In genomic region chr3:151426337-151426648, GRCh38 we compare ENCODE assay signal across 11 cellular contexts. TPM values are rescaled to one million over a fixed set of nuclear protein-coding genes. Genes with fewer than 3 reads are reported as not detected.
A peak's percentile ranks its signal among the peaks of the same experiment; 100 is the strongest.
DNase-seq lines count a peak whose midpoint lies in the region; ATAC-seq and TF ChIP-seq lines count a peak whose summit lies in the region.
"Had no signal": no experiment of that assay in that cellular context is flagged by ENCODE, and none has a peak within 500 bp of the region (broad histone marks: within the 10 kb centered on the region; RNA-seq: fewer than 3 reads in every experiment).

No MANE protein-coding gene starts in this region.

- BruUV-seq in HCT116 (replicated peaks; lab: Mats Ljungman, UMichigan), result no TSS peak

- H2AK5ac ChIP-seq in mesenchymal stem cell (ENCODE audit: low read length, severe bottlenecking), result peak overlapping the region; percentile 9

- no peak overlapping the region for H4K8ac ChIP-seq in mesenchymal stem cell (ENCODE audit: low read length)

- TF ChIP-seq CTCF in HCT116 (IDR thresholded peaks at IDR 0.05 in 2 of 3, conservative IDR thresholded peaks at IDR 0.05 in 1 of 3; ENCODE audit: borderline replicate concordance in 1 of 3, insufficient read depth in 1 of 3, low read depth in 2 of 3, low read length in 2 of 3), result peak in 2 of 3 experiments; percentile 35 to 65; a peak in 4 of 6 replicates

- H2AFZ ChIP-seq in HCT116 (ENCODE audit: low read depth, low read length, poor library complexity, severe bottlenecking) (peak overlapping the region; percentile 67), mesenchymal stem cell (ENCODE audit: low read depth, low read length) (no peak overlapping the region)

- no peak overlapping the region for H3K23ac ChIP-seq in mesenchymal stem cell (ENCODE audit: low read length in 2 of 2)

- no peaks in the 10 kb centered on the region for H3K27me3 ChIP-seq in HCT116 (ENCODE audit: insufficient read depth, low read length)
- H3K27me3 ChIP-seq in mesenchymal stem cell (ENCODE audit: control insufficient read depth in 1 of 2, insufficient read depth in 1 of 2, low read length in 2 of 2), result no peaks in the 10 kb centered on the region

- H4K91ac ChIP-seq in mesenchymal stem cell (ENCODE audit: low read length), result no peak overlapping the region

- no peak overlapping the region for H2BK5ac ChIP-seq in mesenchymal stem cell (ENCODE audit: low read depth, low read length, poor library complexity, severe bottlenecking)

- intact Hi-C loops in HCT116 (cut with micrococcal nuclease), result no loop called here
- intact Hi-C loops in posterior vena cava (cut with DNase I), result no loop called here

- no peaks in the 10 kb centered on the region for H4K20me1 ChIP-seq in HCT116 (ENCODE audit: insufficient read depth)

- no peak for TF ChIP-seq RAD21 in HCT116 (IDR thresholded peaks at IDR 0.05; ENCODE audit: low read depth)

- H3K36me3 ChIP-seq in HCT116 (ENCODE audit: control insufficient read depth in 1 of 2, insufficient read depth in 2 of 2, low read length in 2 of 2), result no peaks in the 10 kb centered on the region
- no peaks in the 10 kb centered on the region for H3K36me3 ChIP-seq in mesenchymal stem cell (ENCODE audit: control insufficient read depth in 1 of 2, insufficient read depth in 2 of 2, low read depth in 1 of 2, low read length in 2 of 2)

- H3K9me3 ChIP-seq in HCT116 (ENCODE audit: control insufficient read depth in 1 of 2, insufficient read depth in 1 of 2, low read depth in 1 of 2, low read length in 2 of 2), result no peaks in the 10 kb centered on the region
- no peaks in the 10 kb centered on the region for H3K9me3 ChIP-seq in mesenchymal stem cell (ENCODE audit: control insufficient read depth, low read length)

- H2BK15ac ChIP-seq in mesenchymal stem cell (ENCODE audit: low read depth, poor library complexity, severe bottlenecking), result no peak overlapping the region

- CTCF ChIA-PET in HCT116 (lab: Charles Lee), result interaction anchor here (0.9 to 2.0 kb wide), 7 partner anchors 8 to 412 kb away, joined by 3 to 13 read pairs (median 6); no protein-coding TSS in a partner anchor

- ATAC-seq in GM18858 (IDR thresholded peaks at IDR 0.05; ENCODE audit: unreplicated experiment) (peak; percentile 79), HCT116 (peak; percentile 89), HG03045 (IDR thresholded peaks at IDR 0.05; ENCODE audit: unreplicated experiment) (no peak)

- peak overlapping the region; percentile 44 to 90 for H3K18ac ChIP-seq in mesenchymal stem cell (ENCODE audit: low read depth in 1 of 2, low read length in 2 of 2)

- H3K4me1 ChIP-seq in HCT116 (ENCODE audit: control insufficient read depth in 1 of 2, insufficient read depth in 2 of 2, low read length in 2 of 2) (0 out of 4 replicates have a peak, but pooled peaks cover 0 to 6% of the 10 kb centered on the region in 2 experiments), mesenchymal stem cell (ENCODE audit: control insufficient read depth, insufficient read depth, low read depth, low read length) (peaks cover 4% of the 10 kb centered on the region)

- no peak overlapping the region for H3K9ac ChIP-seq in HCT116 (ENCODE audit: low read length)
- H3K9ac ChIP-seq in mesenchymal stem cell (ENCODE audit: low read length), result no peak overlapping the region

- H3K79me2 ChIP-seq in HCT116 (ENCODE audit: insufficient read depth, low read length), result no peaks in the 10 kb centered on the region

- RAD21 ChIA-PET in HCT116 (lab: Charles Lee; ENCODE audit: low non-redundant PET in 1 of 2, low total read pairs in 2 of 2, uncharacterized antibody in 2 of 2, unreplicated experiment in 2 of 2), result no interaction called here

- H2BK12ac ChIP-seq in mesenchymal stem cell (ENCODE audit: low read length in 2 of 2), result no peak overlapping the region

- POLR2A ChIA-PET in HCT116 (lab: Charles Lee), result interaction anchor here (1.4 kb wide), 1 partner anchor 410 kb away, joined by 5 read pairs; no protein-coding TSS in a partner anchor

- H3K4ac ChIP-seq in mesenchymal stem cell (ENCODE audit: low read depth in 1 of 2, low read length in 2 of 2), result no peak overlapping the region

- no peak overlapping the region for H3K27ac ChIP-seq in HCT116 (ENCODE audit: low read depth, low read length)
- no peak overlapping the region for H3K27ac ChIP-seq in mesenchymal stem cell (ENCODE audit: low read length, poor library complexity, severe bottlenecking)

- H2BK120ac ChIP-seq in mesenchymal stem cell (ENCODE audit: low read depth, low read length), result no peak overlapping the region

- no peak overlapping the region for H3K14ac ChIP-seq in mesenchymal stem cell (ENCODE audit: low read length in 2 of 2)

- H3K9me2 ChIP-seq in HCT116 (ENCODE audit: insufficient read depth), result no peaks in the 10 kb centered on the region

- TF ChIP-seq POLR2A in HCT116 (IDR thresholded peaks at IDR 0.05; ENCODE audit: borderline replicate concordance, extremely low read depth, insufficient read depth, insufficient read length), result no peak

- H3K4me3 ChIP-seq in HCT116 (replicated peaks in 1 of 2; ENCODE audit: low read depth in 1 of 2, low read length in 2 of 2) (no peak overlapping the region), mesenchymal stem cell (ENCODE audit: insufficient read depth in 1 of 2, low read depth in 1 of 2, low read length in 2 of 2) (no peak overlapping the region)

- DNase-seq in HCT116 (ENCODE audit: low read depth, low spot score), result peak; percentile 15
- DNase-seq in NAMALWA (ENCODE audit: low spot score), result peak; percentile 55
- no peak for DNase-seq in mesenchymal stem cell
- DNase-seq in T-helper 9 cell, result no peak
- no peak for DNase-seq in posterior vena cava (ENCODE audit: low spot score)
- DNase-seq: activated naive CD4-positive, alpha-beta T cell treated with anti-CD3 and anti-CD28 coated beads, Interleukin-2, amount 50 U/mL, for 16 hours; posterior cingulate gyrus; stimulated activated naive CD4-positive, alpha-beta T cell treated with Interleukin-2 at 50 U/mL for 16 hours had no signal

- no peak overlapping the region for H3K4me2 ChIP-seq in HCT116 (ENCODE audit: low read length)
- H3K4me2 ChIP-seq in mesenchymal stem cell (ENCODE audit: low read length, poor library complexity, severe bottlenecking), result no peak overlapping the region

- no peaks in the 10 kb centered on the region for H3K79me1 ChIP-seq in mesenchymal stem cell (replicated peaks; ENCODE audit: low read length, poor library complexity, severe bottlenecking)

TF ChIP-seq in HCT116, 20 proteins besides CTCF, POLR2A, EP300 and RAD21:
- no peak for TF ChIP-seq TCF7L2 (IDR thresholded peaks at IDR 0.05; ENCODE audit: borderline replicate concordance, extremely low read depth, insufficient read depth, insufficient read length)
- TF ChIP-seq, protein P1, sequence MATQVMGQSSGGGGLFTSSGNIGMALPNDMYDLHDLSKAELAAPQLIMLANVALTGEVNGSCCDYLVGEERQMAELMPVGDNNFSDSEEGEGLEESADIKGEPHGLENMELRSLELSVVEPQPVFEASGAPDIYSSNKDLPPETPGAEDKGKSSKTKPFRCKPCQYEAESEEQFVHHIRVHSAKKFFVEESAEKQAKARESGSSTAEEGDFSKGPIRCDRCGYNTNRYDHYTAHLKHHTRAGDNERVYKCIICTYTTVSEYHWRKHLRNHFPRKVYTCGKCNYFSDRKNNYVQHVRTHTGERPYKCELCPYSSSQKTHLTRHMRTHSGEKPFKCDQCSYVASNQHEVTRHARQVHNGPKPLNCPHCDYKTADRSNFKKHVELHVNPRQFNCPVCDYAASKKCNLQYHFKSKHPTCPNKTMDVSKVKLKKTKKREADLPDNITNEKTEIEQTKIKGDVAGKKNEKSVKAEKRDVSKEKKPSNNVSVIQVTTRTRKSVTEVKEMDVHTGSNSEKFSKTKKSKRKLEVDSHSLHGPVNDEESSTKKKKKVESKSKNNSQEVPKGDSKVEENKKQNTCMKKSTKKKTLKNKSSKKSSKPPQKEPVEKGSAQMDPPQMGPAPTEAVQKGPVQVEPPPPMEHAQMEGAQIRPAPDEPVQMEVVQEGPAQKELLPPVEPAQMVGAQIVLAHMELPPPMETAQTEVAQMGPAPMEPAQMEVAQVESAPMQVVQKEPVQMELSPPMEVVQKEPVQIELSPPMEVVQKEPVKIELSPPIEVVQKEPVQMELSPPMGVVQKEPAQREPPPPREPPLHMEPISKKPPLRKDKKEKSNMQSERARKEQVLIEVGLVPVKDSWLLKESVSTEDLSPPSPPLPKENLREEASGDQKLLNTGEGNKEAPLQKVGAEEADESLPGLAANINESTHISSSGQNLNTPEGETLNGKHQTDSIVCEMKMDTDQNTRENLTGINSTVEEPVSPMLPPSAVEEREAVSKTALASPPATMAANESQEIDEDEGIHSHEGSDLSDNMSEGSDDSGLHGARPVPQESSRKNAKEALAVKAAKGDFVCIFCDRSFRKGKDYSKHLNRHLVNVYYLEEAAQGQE (IDR thresholded peaks at IDR 0.05; ENCODE audit: low read depth), result no peak
- no peak for TF ChIP-seq JUND (IDR thresholded peaks at IDR 0.05)
- no peak for TF ChIP-seq ZNF274 (IDR thresholded peaks at IDR 0.05; ENCODE audit: low read depth, low read length)
- no peak for TF ChIP-seq EGR1 (IDR thresholded peaks at IDR 0.05; ENCODE audit: low read depth)

RNA-seq across cellular contexts. Expression of gene IGSF10, which starts 34.6 kb away (rescaled TPM):
- 0.02 TPM for total RNA-seq in HCT116 (2021; ENCODE audit: unreplicated experiment)
- 0.01 TPM in 1 of 2 replicates, not detected in the other for polyA plus RNA-seq in HCT116 (2012)
- 0.47 TPM for polyA plus RNA-seq in mesenchymal stem cell (2013, experiment 1 of 2)
- polyA plus RNA-seq in mesenchymal stem cell (2013, experiment 2 of 2), result 0.47 TPM
- 1 to 10 TPM; 2.2 to 5.7 TPM for total RNA-seq in posterior vena cava

RNA-seq across cellular contexts. Expression of gene P2RY12, which starts 41.7 kb away (rescaled TPM):
- total RNA-seq in HCT116 (2021; ENCODE audit: unreplicated experiment) (not detected), posterior vena cava (1 to 10 TPM; 3.1 to 3.7 TPM)
- polyA plus RNA-seq in HCT116 (2012), result not detected in 2 replicates
- not detected for polyA plus RNA-seq in mesenchymal stem cell (2013, experiment 1 of 2)
- 0.04 TPM for polyA plus RNA-seq in mesenchymal stem cell (2013, experiment 2 of 2)
- total RNA-seq: glomerular endothelial cell had no signal

Comparison
In these comparisons a context has a peak if more than half of its experiments do, and no peak if none do; other contexts are left out.
1. DNase-seq: peak in HCT116 (single experiment) and NAMALWA (single experiment); none in mesenchymal stem cell (single experiment), T-helper 9 cell (single experiment) and posterior vena cava (single experiment).